1 cellular context compared by ENCODE assay signal in genomic region chr19:41310031-41310831, GRCh38.
TF ChIP-seq lines count a peak whose summit lies in the region.

TSS of gene CCDC97 (plus strand) at chr19:41310172. CDS start at chr19:41310311, 139 bp downstream.

TF ChIP-seq in IMR-90, 13 proteins besides CTCF, POLR2A, EP300 and RAD21 (continued from another document):
- TF ChIP-seq BHLHE40 (IDR thresholded peaks at IDR 0.05; ENCODE audit: low read depth, low read length) (peak; percentile 89), MXI1 (IDR thresholded peaks at IDR 0.05; ENCODE audit: borderline replicate concordance, low read depth, low read length) (peak; percentile 83; the same call in 1 of the 2 replicates)
TF ChIP-seq in IMR-90: peak in this region for 6.
